ENCODE assay signal across 16 cellular contexts in the genomic region with DNA sequence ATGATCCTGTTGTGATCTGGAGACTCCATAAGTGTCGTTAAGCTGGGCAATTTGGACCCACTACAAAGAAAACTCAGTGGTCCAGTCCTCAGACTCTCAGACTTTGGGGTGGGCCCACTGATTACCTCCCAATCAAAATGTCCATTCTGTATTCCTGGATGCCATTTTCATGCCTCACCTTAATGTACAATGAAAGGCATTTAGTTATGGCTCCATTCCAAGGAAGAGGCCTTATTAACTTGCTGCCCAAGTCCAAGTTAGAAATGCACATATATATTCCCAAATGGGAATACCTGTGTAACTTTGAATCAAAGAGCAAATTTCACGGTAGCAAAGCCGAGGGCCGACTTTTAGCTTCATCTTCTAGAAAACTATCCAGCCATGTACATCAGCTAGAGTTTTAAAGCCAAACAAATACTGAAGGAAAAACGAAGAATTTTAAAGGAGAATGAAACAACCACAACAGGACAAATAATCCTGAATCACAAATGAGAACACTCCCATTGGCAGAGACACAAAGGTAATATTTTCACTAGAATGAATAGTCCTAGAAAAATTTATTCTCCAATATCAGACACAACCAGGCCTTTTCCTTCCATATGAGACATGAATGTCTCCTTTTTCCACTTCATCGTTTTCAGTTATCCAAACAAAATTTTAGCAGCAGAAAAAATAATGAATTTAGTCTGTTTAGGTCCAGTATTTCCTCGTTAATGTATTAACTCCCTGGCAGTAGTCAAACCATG.
DNase-seq lines count a peak whose midpoint lies in the region; ATAC-seq and TF ChIP-seq lines count a peak whose summit lies in the region.
"Had no signal": no experiment of that assay in that cellular context is flagged by ENCODE, and none has a peak within 500 bp of the region (broad histone marks: within the 10 kb centered on the region; RNA-seq: fewer than 3 reads in every experiment).

No MANE protein-coding gene starts in this region.

- peaks cover 55% of the 10 kb centered on the region for H3K4me1 Mint-ChIP-seq in MCF 10A (ENCODE audit: insufficient read depth, unreplicated experiment)
- no peaks in the 10 kb centered on the region for H3K4me1 Mint-ChIP-seq in effector memory CD8-positive, alpha-beta T cell (ENCODE audit: low read depth in 2 of 2)
- H3K4me1 Mint-ChIP-seq: activated naive CD8-positive, alpha-beta T cell treated with anti-CD3 and anti-CD28 coated beads, Interleukin-2, amount 50 U/mL, for 24 hours; IgD-negative memory B cell; T-cell had no signal

- peak overlapping the region; percentile 1 for H3K4me3 Mint-ChIP-seq in MCF 10A (ENCODE audit: unreplicated experiment)
- H3K4me3 Mint-ChIP-seq in effector memory CD8-positive, alpha-beta T cell = no peak overlapping the region
- H3K4me3 Mint-ChIP-seq: activated naive CD8-positive, alpha-beta T cell treated with anti-CD3 and anti-CD28 coated beads, Interleukin-2, amount 50 U/mL, for 24 hours; IgD-negative memory B cell; T-cell had no signal

- H3K27ac Mint-ChIP-seq in MCF 10A (ENCODE audit: low read depth, unreplicated experiment) = peak overlapping the region; percentile 76
- no peak overlapping the region for H3K27ac Mint-ChIP-seq in effector memory CD8-positive, alpha-beta T cell
- H3K27ac Mint-ChIP-seq: activated naive CD8-positive, alpha-beta T cell treated with anti-CD3 and anti-CD28 coated beads, Interleukin-2, amount 50 U/mL, for 24 hours; IgD-negative memory B cell; T-cell had no signal

- BruUV-seq in MCF 10A (replicated peaks; lab: Mats Ljungman, UMichigan) = no TSS peak

- intact Hi-C loops in MCF 10A (cut with micrococcal nuclease) = no loop called here
- intact Hi-C loops in breast epithelium (cut with DNase I; ENCODE audit: low total_unique reads) = no loop called here
- intact Hi-C loops in upper lobe of right lung (cut with DNase I) = no loop called here

- DNase-seq in MCF 10A (ENCODE audit: unreplicated experiment) (peak; percentile 53), breast epithelium (ENCODE audit: low spot score in 2 of 2) (no peak), astrocyte of the spinal cord (ENCODE audit: low read depth, low spot score) (peak; percentile 81), iris pigment epithelial cell (ENCODE audit: low read depth) (peak; percentile 47), T-helper 1 cell (no peak), upper lobe of right lung (no peak), D341Med (ENCODE audit: low spot score) (no peak)
- no peak for DNase-seq in effector memory CD8-positive, alpha-beta T cell
- DNase-seq: activated naive CD8-positive, alpha-beta T cell treated with anti-CD3 and anti-CD28 coated beads, Interleukin-2, amount 50 U/mL, for 24 hours; DND-41; occipital lobe; Peyer's patch; T-cell; trophoblast cell had no signal

- POLR2A ChIA-PET in MCF 10A (lab: Yijun Ruan, JAX) = no interaction called here

- in situ Hi-C loops in astrocyte of the spinal cord (cut with HindIII; ENCODE audit: low sequenced_read_pairs) = no loop called here

- H3K36me3 Mint-ChIP-seq in MCF 10A (ENCODE audit: insufficient read depth, unreplicated experiment) = no peaks in the 10 kb centered on the region
- no peaks in the 10 kb centered on the region for H3K36me3 Mint-ChIP-seq in effector memory CD8-positive, alpha-beta T cell (ENCODE audit: insufficient read depth)
- H3K36me3 Mint-ChIP-seq: IgD-negative memory B cell, T-cell had no signal

- CTCF ChIA-PET in MCF 10A (lab: Yijun Ruan, JAX) = interaction anchor here (0.6 to 1.0 kb wide), 2 partner anchors 9 to 390 kb away, joined by 3 to 6 read pairs; no protein-coding TSS in a partner anchor

- H3K27me3 ChIP-seq in breast epithelium (no peaks in the 10 kb centered on the region), upper lobe of right lung (no peaks in the 10 kb centered on the region)
- H3K27me3 ChIP-seq: Peyer's patch had no signal

- no peaks in the 10 kb centered on the region for H3K36me3 ChIP-seq in breast epithelium
- no peaks in the 10 kb centered on the region for H3K36me3 ChIP-seq in upper lobe of right lung
- H3K36me3 ChIP-seq: Peyer's patch had no signal

- H3K4me3 ChIP-seq in breast epithelium (no peak overlapping the region), astrocyte of the spinal cord (ENCODE audit: low read depth, low read length) (no peak overlapping the region), upper lobe of right lung (no peak overlapping the region)
- H3K4me3 ChIP-seq: Peyer's patch, skin epidermis had no signal

- no peaks in the 10 kb centered on the region for H3K9me3 ChIP-seq in breast epithelium
- no peaks in the 10 kb centered on the region for H3K9me3 ChIP-seq in upper lobe of right lung
- H3K9me3 ChIP-seq: Peyer's patch had no signal

- no peak for TF ChIP-seq POLR2A in breast epithelium (IDR thresholded peaks at IDR 0.05)

- H3K9me3 Mint-ChIP-seq in MCF 10A (ENCODE audit: unreplicated experiment) = no peaks in the 10 kb centered on the region
- peaks cover 4 to 14% of the 10 kb centered on the region in 2 donors for H3K9me3 Mint-ChIP-seq in effector memory CD8-positive, alpha-beta T cell
- H3K9me3 Mint-ChIP-seq: activated naive CD8-positive, alpha-beta T cell treated with anti-CD3 and anti-CD28 coated beads, Interleukin-2, amount 50 U/mL, for 24 hours had no signal

- TF ChIP-seq CTCF in MCF 10A (IDR thresholded peaks at IDR 0.05; ENCODE audit: unreplicated experiment) (no peak), breast epithelium (IDR thresholded peaks at IDR 0.05) (no peak), astrocyte of the spinal cord (IDR thresholded peaks at IDR 0.05; ENCODE audit: low read depth, low read length) (no peak), upper lobe of right lung (IDR thresholded peaks at IDR 0.05) (no peak)

- no peak overlapping the region for H3K27ac ChIP-seq in breast epithelium
- no peak overlapping the region for H3K27ac ChIP-seq in upper lobe of right lung
- H3K27ac ChIP-seq: Peyer's patch, skin epidermis had no signal

- ATAC-seq in upper lobe of right lung = no peak
- ATAC-seq in effector memory CD8-positive, alpha-beta T cell (replicated peaks) = no peak
- ATAC-seq: activated naive CD8-positive, alpha-beta T cell treated with anti-CD3 and anti-CD28 coated beads, Interleukin-2, amount 50 U/mL, for 24 hours; T-cell had no signal

- H3K27me3 Mint-ChIP-seq in MCF 10A (ENCODE audit: insufficient read depth, unreplicated experiment) = no peaks in the 10 kb centered on the region
- no peaks in the 10 kb centered on the region for H3K27me3 Mint-ChIP-seq in effector memory CD8-positive, alpha-beta T cell
- H3K27me3 Mint-ChIP-seq: activated naive CD8-positive, alpha-beta T cell treated with anti-CD3 and anti-CD28 coated beads, Interleukin-2, amount 50 U/mL, for 24 hours had no signal

- H3K4me1 ChIP-seq in breast epithelium (no peaks in the 10 kb centered on the region), upper lobe of right lung (no peaks in the 10 kb centered on the region)

Comparison
In these comparisons a context has a peak if more than half of its experiments do, and no peak if none do; other contexts are left out.
1. DNase-seq: peak in MCF 10A (single experiment), astrocyte of the spinal cord (single experiment) and iris pigment epithelial cell (single experiment); none in breast epithelium (0 of 2), T-helper 1 cell (0 of 5), upper lobe of right lung (single experiment), effector memory CD8-positive, alpha-beta T cell (0 of 3) and D341Med (single experiment).